28 cellular contexts compared by ENCODE assay signal in the genomic region with DNA sequence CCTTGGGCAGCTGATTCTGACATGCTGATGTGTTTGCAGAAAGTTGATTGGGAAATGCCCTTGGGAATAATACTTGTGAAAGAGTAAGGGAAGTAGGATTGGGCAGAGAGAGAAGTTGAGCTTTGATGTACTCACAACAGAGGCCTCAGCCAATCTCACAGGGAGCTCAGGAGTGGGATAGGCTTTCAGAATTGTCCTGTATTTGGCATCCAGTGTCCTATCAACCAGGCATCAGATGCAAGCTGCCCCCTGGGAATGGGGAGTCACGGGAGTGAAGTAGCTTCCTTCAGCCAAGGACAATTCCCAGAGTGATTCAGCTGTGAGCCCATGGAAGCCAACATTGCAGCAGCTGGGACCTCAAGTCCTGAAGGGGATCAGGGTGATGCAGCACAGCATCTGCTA. TPM values are rescaled to one million over a fixed set of nuclear protein-coding genes. Genes with fewer than 3 reads are reported as not detected.
DNase-seq lines count a peak whose midpoint lies in the region; ATAC-seq and TF ChIP-seq lines count a peak whose summit lies in the region.
"Had no signal": no experiment of that assay in that cellular context is flagged by ENCODE, and none has a peak within 500 bp of the region (broad histone marks: within the 10 kb centered on the region; RNA-seq: fewer than 3 reads in every experiment).

No MANE protein-coding gene starts in this region.

- intact Hi-C loops in Right ventricle myocardium inferior (cut with DNase I): no loop called here
- intact Hi-C loops in activated CD4-positive, alpha-beta memory T cell treated with anti-CD3 and anti-CD28 coated beads for 36 hours (cut with micrococcal nuclease): no loop called here

- H3K27me3 ChIP-seq in right atrium auricular region (no peaks in the 10 kb centered on the region), hepatocyte (no peaks in the 10 kb centered on the region)
- H3K27me3 ChIP-seq: foreskin keratinocyte, transverse colon had no signal

- H3K4me1 ChIP-seq in right atrium auricular region (no peaks in the 10 kb centered on the region), hepatocyte (ENCODE audit: insufficient read depth) (no peaks in the 10 kb centered on the region)
- H3K4me1 ChIP-seq: HAP-1, transverse colon had no signal

- no peak overlapping the region for H2AFZ ChIP-seq in hepatocyte

- H3K27ac ChIP-seq in right atrium auricular region (no peak overlapping the region), hepatocyte (no peak overlapping the region)
- H3K27ac ChIP-seq: foreskin keratinocyte, skin epidermis, transverse colon, VCaP had no signal

- no peaks in the 10 kb centered on the region for H3K9me2 ChIP-seq in hepatocyte (replicated peaks; ENCODE audit: insufficient read depth)

- H3K27me3 Mint-ChIP-seq in T-helper 17 cell: no peaks in the 10 kb centered on the region
- no peaks in the 10 kb centered on the region for H3K27me3 Mint-ChIP-seq in activated CD4-positive, alpha-beta memory T cell treated with anti-CD3 and anti-CD28 coated beads for 36 hours
- H3K27me3 Mint-ChIP-seq: activated naive CD8-positive, alpha-beta T cell treated with anti-CD3 and anti-CD28 coated beads for 36 hours; progenitor cell of endocrine pancreas; stimulated activated naive CD8-positive, alpha-beta T cell treated with anti-CD3 and anti-CD28 coated beads, Interleukin-15, amount 100 ng/mL, for 72 hours had no signal

- H3K4me2 ChIP-seq in hepatocyte: no peak overlapping the region

- H4K20me1 ChIP-seq in hepatocyte (ENCODE audit: insufficient read depth, poor library complexity, severe bottlenecking): no peaks in the 10 kb centered on the region

- H3K36me3 Mint-ChIP-seq in T-helper 17 cell (ENCODE audit: low read depth): no peaks in the 10 kb centered on the region
- no peaks in the 10 kb centered on the region for H3K36me3 Mint-ChIP-seq in activated CD4-positive, alpha-beta memory T cell treated with anti-CD3 and anti-CD28 coated beads for 36 hours

- WGBS in hepatocyte (ENCODE audit: low lambda C conversion rate, missing lambda C conversion rate): 93% methylated on average over 1 of the region's 1 CpG

- H3K36me3 ChIP-seq in right atrium auricular region (no peaks in the 10 kb centered on the region), hepatocyte (replicated peaks; ENCODE audit: insufficient read depth, low read depth) (no peaks in the 10 kb centered on the region)
- H3K36me3 ChIP-seq: HAP-1, transverse colon had no signal

- peaks cover 0 to 11% of the 10 kb centered on the region in 2 donors for H3K9me3 ChIP-seq in right atrium auricular region
- peaks cover 4% of the 10 kb centered on the region for H3K9me3 ChIP-seq in hepatocyte (ENCODE audit: low read depth)
- H3K9me3 ChIP-seq in T-helper 17 cell (ENCODE audit: control insufficient read depth, low read length, poor library complexity, severe bottlenecking): no peaks in the 10 kb centered on the region
- H3K9me3 ChIP-seq: transverse colon had no signal

- H3K9me3 Mint-ChIP-seq in activated CD4-positive, alpha-beta memory T cell treated with anti-CD3 and anti-CD28 coated beads for 36 hours: peaks cover 8% of the 10 kb centered on the region

- H3K4me3 ChIP-seq in right atrium auricular region (no peak overlapping the region), hepatocyte (no peak overlapping the region)
- H3K4me3 ChIP-seq: HAP-1, skin epidermis, transverse colon had no signal

- TF ChIP-seq CTCF in right atrium auricular region (IDR thresholded peaks at IDR 0.05) (no peak), hepatocyte (IDR thresholded peaks at IDR 0.05; ENCODE audit: poor library complexity) (no peak)

- no peaks in the 10 kb centered on the region for H3K4me1 Mint-ChIP-seq in T-helper 17 cell
- peaks cover 12% of the 10 kb centered on the region for H3K4me1 Mint-ChIP-seq in activated CD4-positive, alpha-beta memory T cell treated with anti-CD3 and anti-CD28 coated beads for 36 hours (ENCODE audit: low read depth)

- peak; percentile 90 for ATAC-seq in Right ventricle myocardium inferior
- ATAC-seq in T-helper 17 cell: no peak
- ATAC-seq in GM21528 (IDR thresholded peaks at IDR 0.05; ENCODE audit: low FRiP score, unreplicated experiment): no peak
- ATAC-seq: foreskin keratinocyte; stimulated activated naive CD8-positive, alpha-beta T cell treated with anti-CD3 and anti-CD28 coated beads, Interleukin-15, amount 100 ng/mL, for 72 hours had no signal

- no peaks in the 10 kb centered on the region for H3K79me2 ChIP-seq in hepatocyte

- POLR2A ChIA-PET in activated CD4-positive, alpha-beta memory T cell treated with anti-CD3 and anti-CD28 coated beads for 36 hours (lab: Charles Lee): no interaction called here

- no peak overlapping the region for H3K4me3 Mint-ChIP-seq in T-helper 17 cell
- no peak overlapping the region for H3K4me3 Mint-ChIP-seq in activated CD4-positive, alpha-beta memory T cell treated with anti-CD3 and anti-CD28 coated beads for 36 hours
- H3K4me3 Mint-ChIP-seq: activated naive CD8-positive, alpha-beta T cell treated with anti-CD3 and anti-CD28 coated beads for 36 hours; naive B cell; stimulated activated naive CD8-positive, alpha-beta T cell treated with anti-CD3 and anti-CD28 coated beads, Interleukin-15, amount 100 ng/mL, for 72 hours had no signal

- CTCF ChIA-PET in activated CD4-positive, alpha-beta memory T cell treated with anti-CD3 and anti-CD28 coated beads for 36 hours (lab: Charles Lee): no interaction called here

- no peak for DNase-seq in Right ventricle myocardium inferior (ENCODE audit: missing footprints)
- DNase-seq in right atrium auricular region (ENCODE audit: low spot score): no peak
- peak; percentile 51 for DNase-seq in fibroblast of gingiva (ENCODE audit: low read depth)
- DNase-seq in hepatocyte (ENCODE audit: low spot score): peak; percentile 6
- DNase-seq in NCI-H748 (lab: John Stamatoyannopoulos, UW; ENCODE audit: unreplicated experiment): no peak
- no peak for DNase-seq in T-helper 17 cell
- no peak for DNase-seq in activated CD4-positive, alpha-beta memory T cell treated with anti-CD3 and anti-CD28 coated beads for 36 hours
- DNase-seq: activated CD4-positive, alpha-beta T cell treated with anti-CD3 and anti-CD28 coated beads for 48 hours; activated effector memory CD4-positive, alpha-beta T cell treated with anti-CD3 and anti-CD28 coated beads, Interleukin-2, amount 50 U/mL, for 16 hours; activated naive CD8-positive, alpha-beta T cell treated with anti-CD3 and anti-CD28 coated beads for 36 hours; activated T-cell treated with anti-CD3 and anti-CD28 coated beads, Interleukin-2, amount 50 U/mL, for 1 hour; central memory CD4-positive, alpha-beta T cell; COR-L47; DMS79 treated with DMSO at 0.1 percent for 48 hours; foreskin keratinocyte; GF-D8; IMR-90; naive B cell; NCI-H1105 treated with DMSO at 0.1 percent for 48 hours; NCI-H2081 treated with DMSO at 0.1 percent for 48 hours; stimulated activated naive CD8-positive, alpha-beta T cell treated with anti-CD3 and anti-CD28 coated beads, Interleukin-15, amount 100 ng/mL, for 72 hours; T-helper 9 cell; transverse colon had no signal

- H3K27ac Mint-ChIP-seq in T-helper 17 cell: no peak overlapping the region
- no peak overlapping the region for H3K27ac Mint-ChIP-seq in activated CD4-positive, alpha-beta memory T cell treated with anti-CD3 and anti-CD28 coated beads for 36 hours
- H3K27ac Mint-ChIP-seq: activated naive CD8-positive, alpha-beta T cell treated with anti-CD3 and anti-CD28 coated beads for 36 hours; naive B cell; progenitor cell of endocrine pancreas; stimulated activated naive CD8-positive, alpha-beta T cell treated with anti-CD3 and anti-CD28 coated beads, Interleukin-15, amount 100 ng/mL, for 72 hours had no signal

RNA-seq across cellular contexts. Expression of a gene that starts 39.6 kb away (rescaled TPM):
- total RNA-seq in Right ventricle myocardium inferior (138 TPM), right atrium auricular region (10 to 100 TPM; 21.0 to 30.7 TPM), hepatocyte (20.3 and 21.9 TPM in 2 replicates), T-helper 17 cell (10 to 100 TPM; 19.3 to 25.3 TPM)
- polyA plus RNA-seq in hepatocyte: 88.2 and 91.8 TPM in 2 replicates
- 10 to 100 TPM; 45.4 to 46.6 TPM for total RNA-seq in activated CD4-positive, alpha-beta memory T cell treated with anti-CD3 and anti-CD28 coated beads for 36 hours

Comparison
In these comparisons a context has a peak if more than half of its experiments do, and no peak if none do; other contexts are left out.
1. DNase-seq: peak in fibroblast of gingiva (single experiment) and hepatocyte (single experiment); none in Right ventricle myocardium inferior (single experiment), right atrium auricular region (single experiment), NCI-H748 (single experiment), T-helper 17 cell (0 of 3) and activated CD4-positive, alpha-beta memory T cell treated with anti-CD3 and anti-CD28 coated beads for 36 hours (single experiment).